Comparison of ENCODE assay signal across 18 cellular contexts in genomic region chr1:201695607-201696006, GRCh38.
DNase-seq lines count a peak whose midpoint lies in the region; FAIRE-seq and TF ChIP-seq lines count a peak whose summit lies in the region.
"Had no signal": no experiment of that assay in that cellular context is flagged by ENCODE, and none has a peak within 500 bp of the region (broad histone marks: within the 10 kb centered on the region; RNA-seq: fewer than 3 reads in every experiment).

No MANE protein-coding gene starts in this region.

- H3K4me3 ChIP-seq in GM23248, result peak overlapping the region; percentile 3
- no peak overlapping the region for H3K4me3 ChIP-seq in astrocyte (ENCODE audit: insufficient read depth, low read depth, low read length)
- no peak overlapping the region for H3K4me3 ChIP-seq in mesodermal cell (ENCODE audit: extremely low read depth, insufficient read depth, low read length, poor library complexity, severe bottlenecking)
- no peak overlapping the region for H3K4me3 ChIP-seq in smooth muscle cell

- peaks cover 89% of the 10 kb centered on the region for H3K79me2 ChIP-seq in GM23248 (ENCODE audit: insufficient read depth)
- H3K79me2 ChIP-seq in astrocyte (ENCODE audit: insufficient read depth, low read length), result peaks cover 79% of the 10 kb centered on the region
- peaks cover 78% of the 10 kb centered on the region for H3K79me2 ChIP-seq in smooth muscle cell (ENCODE audit: low read depth)

- H3F3A ChIP-seq in GM23248 (ENCODE audit: insufficient read depth) (peaks cover 54% of the 10 kb centered on the region), smooth muscle cell (ENCODE audit: low read depth) (peaks cover 8% of the 10 kb centered on the region)

- H3K36me3 ChIP-seq in GM23248 (ENCODE audit: low read depth) (no peaks in the 10 kb centered on the region), astrocyte (ENCODE audit: insufficient read depth, low read length) (no peaks in the 10 kb centered on the region), mesodermal cell (ENCODE audit: control insufficient read depth, insufficient read depth, low read length) (peaks cover 11% of the 10 kb centered on the region), smooth muscle cell (ENCODE audit: low read depth) (no peaks in the 10 kb centered on the region)

- no peak overlapping the region for H3K27ac Mint-ChIP-seq in astrocyte (ENCODE audit: unreplicated experiment)

- H3K4me2 ChIP-seq in GM23248 (ENCODE audit: unreplicated experiment), result peak overlapping the region; percentile 60
- H3K4me2 ChIP-seq in astrocyte (ENCODE audit: low read length), result peak overlapping the region; percentile 71
- peak overlapping the region; percentile 45 for H3K4me2 ChIP-seq in smooth muscle cell

- no peak for DNase-seq in GM23248
- DNase-seq in astrocyte (ENCODE audit: low read depth), result no peak
- DNase-seq in smooth muscle cell (lab: John Stamatoyannopoulos, UW; ENCODE audit: unreplicated experiment), result no peak
- DNase-seq in kidney glomerular epithelial cell (lab: John Stamatoyannopoulos, UW), result no peak
- DNase-seq in NCI-H526 treated with DMSO at 0.1 percent for 48 hours (lab: John Stamatoyannopoulos, UW), result no peak
- DNase-seq in NCI-H526 (lab: John Stamatoyannopoulos, UW), result no peak
- no peak for DNase-seq in AG08395 (ENCODE audit: low spot score)
- DNase-seq: activated CD4-positive, CD25-positive, alpha-beta regulatory T cell; activated CD8-positive, alpha-beta memory T cell treated with anti-CD3 and anti-CD28 coated beads for 24 hours; AML-193; COR-L47; NCI-H1417; NCI-H2227 treated with DMSO at 0.1 percent for 48 hours; stimulated activated CD4-positive, alpha-beta T cell treated with anti-CD3 and anti-CD28 coated beads, Interleukin-15, amount 100 ng/mL, for 24 hours; stimulated activated naive CD4-positive, alpha-beta T cell treated with Interleukin-2 at 50 U/mL for 16 hours; T-helper 2 cell had no signal

- peak overlapping the region; percentile 70 for H3K9ac ChIP-seq in GM23248
- peak overlapping the region; percentile 55 for H3K9ac ChIP-seq in astrocyte (ENCODE audit: low read length)
- H3K9ac ChIP-seq in smooth muscle cell (ENCODE audit: low read depth), result peak overlapping the region; percentile 13

- H2AFZ ChIP-seq in GM23248, result no peak overlapping the region
- no peak overlapping the region for H2AFZ ChIP-seq in astrocyte (ENCODE audit: low read depth, low read length)
- H2AFZ ChIP-seq in smooth muscle cell (ENCODE audit: low read depth), result no peak overlapping the region

- peaks cover 3% of the 10 kb centered on the region for H3K9me3 Mint-ChIP-seq in astrocyte (ENCODE audit: unreplicated experiment)

- no peaks in the 10 kb centered on the region for H3K9me2 ChIP-seq in GM23248 (ENCODE audit: insufficient read depth)

- H3K27me3 ChIP-seq in GM23248 (replicated peaks; ENCODE audit: insufficient read depth) (no peaks in the 10 kb centered on the region), astrocyte (ENCODE audit: insufficient read depth, low read length) (no peaks in the 10 kb centered on the region), smooth muscle cell (ENCODE audit: low read depth) (no peaks in the 10 kb centered on the region)

- H3K27ac ChIP-seq in GM23248, result peak overlapping the region; percentile 84
- peak overlapping the region; percentile 84 for H3K27ac ChIP-seq in astrocyte (ENCODE audit: low read depth, low read length)
- peak overlapping the region; percentile 49 for H3K27ac ChIP-seq in mesodermal cell (ENCODE audit: low read depth, low read length, severe bottlenecking)
- peak overlapping the region; percentile 88 for H3K27ac ChIP-seq in smooth muscle cell (ENCODE audit: low read depth)

- H3K27me3 Mint-ChIP-seq in astrocyte (ENCODE audit: low read depth, unreplicated experiment), result no peaks in the 10 kb centered on the region

- WGBS in GM23248 (ENCODE audit: low coverage in 1 of 2, low lambda C conversion rate in 2 of 2, missing lambda C conversion rate in 2 of 2), 2 experiments, result 62 to 64% methylated on average over 6 of the region's 6 CpGs
- WGBS in mesodermal cell (ENCODE audit: insufficient coverage in 2 of 2), 2 experiments, result 91 to 98% methylated on average over 5 to 6 of the region's 6 CpGs
- WGBS in smooth muscle cell (ENCODE audit: low lambda C conversion rate), result 87% methylated on average over 6 of the region's 6 CpGs

- FAIRE-seq in astrocyte (lab: Jason Lieb, UNC), result no peak
- FAIRE-seq: GM19239 had no signal

- no peak overlapping the region for H3K4me3 Mint-ChIP-seq in astrocyte (ENCODE audit: unreplicated experiment)

- H3K4me1 Mint-ChIP-seq in astrocyte (ENCODE audit: low read depth, unreplicated experiment), result peaks cover 15% of the 10 kb centered on the region

- H3K4me1 ChIP-seq in GM23248 (ENCODE audit: insufficient read depth) (peaks cover 33% of the 10 kb centered on the region), astrocyte (ENCODE audit: insufficient read depth, low read length) (peaks cover 53% of the 10 kb centered on the region), mesodermal cell (ENCODE audit: control insufficient read depth, insufficient read depth, low read length, poor library complexity, severe bottlenecking) (peaks cover 28% of the 10 kb centered on the region), smooth muscle cell (ENCODE audit: low read depth) (peaks cover 38% of the 10 kb centered on the region)

- H4K20me1 ChIP-seq in GM23248 (ENCODE audit: insufficient read depth), result peaks cover 7% of the 10 kb centered on the region
- H4K20me1 ChIP-seq in astrocyte (ENCODE audit: insufficient read depth, low read length), result peaks cover 80% of the 10 kb centered on the region
- H4K20me1 ChIP-seq in smooth muscle cell (ENCODE audit: low read depth), result peaks cover 77% of the 10 kb centered on the region

- H3K9me3 ChIP-seq in GM23248 (ENCODE audit: low read depth), result no peaks in the 10 kb centered on the region
- H3K9me3 ChIP-seq in astrocyte (ENCODE audit: insufficient read depth, low read depth, low read length), result no peaks in the 10 kb centered on the region
- H3K9me3 ChIP-seq in mesodermal cell (ENCODE audit: control insufficient read depth, low read length), result no peaks in the 10 kb centered on the region
- no peaks in the 10 kb centered on the region for H3K9me3 ChIP-seq in smooth muscle cell (replicated peaks; ENCODE audit: low read depth)

- H3K36me3 Mint-ChIP-seq in astrocyte (ENCODE audit: low read depth, unreplicated experiment), result peaks cover 16% of the 10 kb centered on the region

- TF ChIP-seq CTCF in astrocyte (IDR thresholded peaks at IDR 0.05; ENCODE audit: insufficient read depth, low read depth, low read length) (no peak), smooth muscle cell (IDR thresholded peaks at IDR 0.05; ENCODE audit: borderline replicate concordance, insufficient read depth, poor library complexity, severe bottlenecking) (no peak)

- in situ Hi-C loops in GM23248 (cut with MboI), result no loop called here

Comparison
In these comparisons a context has a peak if more than half of its experiments do, and no peak if none do; other contexts are left out.
1. H3K9ac ChIP-seq: peak in every context shown above with its lines; median percentile 70 in GM23248; 55 in astrocyte; 13 in smooth muscle cell.